In the genomic region with DNA sequence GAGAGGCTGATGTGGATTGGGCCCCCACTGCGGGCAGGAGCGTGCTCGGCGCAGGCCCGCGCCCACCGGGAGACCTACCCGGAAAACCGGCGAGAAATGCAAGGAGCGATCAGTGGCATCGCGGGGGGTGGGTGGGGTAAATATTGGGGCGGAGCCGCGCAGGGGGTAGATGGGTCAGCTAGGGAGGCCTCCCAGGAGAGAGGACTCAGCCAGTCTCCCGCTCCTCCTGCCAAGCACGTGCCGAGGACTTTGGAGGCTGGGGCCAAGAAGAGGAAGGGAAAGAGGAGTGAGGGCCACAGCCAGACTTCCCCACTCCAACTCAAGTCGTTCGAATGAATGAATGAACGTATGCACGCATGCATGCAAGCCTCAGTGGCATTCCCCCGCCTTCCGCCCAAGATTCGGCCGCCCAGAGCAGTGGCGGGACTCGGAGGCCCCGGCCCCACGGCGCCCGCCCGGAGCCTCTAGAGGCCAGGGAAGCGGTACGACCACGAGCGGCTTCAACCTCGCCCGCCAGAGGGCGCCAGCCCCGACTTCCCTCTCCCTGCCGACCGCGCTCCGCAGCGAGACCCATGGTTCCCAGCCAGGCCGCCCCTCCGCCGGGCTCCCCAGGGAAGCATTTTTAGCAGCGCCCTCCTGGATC, we compare ENCODE assay signal across 9 cellular contexts. TPM values are rescaled to one million over a fixed set of nuclear protein-coding genes. Genes with fewer than 3 reads are reported as not detected.
DNase-seq lines count a peak whose midpoint lies in the region; ATAC-seq lines count a peak whose summit lies in the region.
"Had no signal": no experiment of that assay in that cellular context is flagged by ENCODE, and none has a peak within 500 bp of the region (broad histone marks: within the 10 kb centered on the region; RNA-seq: fewer than 3 reads in every experiment).

No MANE protein-coding gene starts in this region.

- H3K36me3 ChIP-seq in mucosa of stomach (ENCODE audit: control insufficient read depth, insufficient read depth, low read length): no peaks in the 10 kb centered on the region

- no peaks in the 10 kb centered on the region for H3K9me3 ChIP-seq in mucosa of stomach (ENCODE audit: control insufficient read depth, low read length)

- peaks cover 63% of the 10 kb centered on the region for H3K4me1 ChIP-seq in mucosa of stomach (ENCODE audit: control insufficient read depth, insufficient read depth, low read length)

- H3K4me3 Mint-ChIP-seq in activated T-cell treated with anti-CD3 and anti-CD28 coated beads, Interleukin-2, amount 50 U/mL, for 24 hours: peak overlapping the region; percentile 100

- ATAC-seq in GM21619 (IDR thresholded peaks at IDR 0.05; ENCODE audit: unreplicated experiment) (peak; percentile 36), esophagus mucosa (peak; percentile 57)

- H3K27me3 ChIP-seq in mucosa of stomach (ENCODE audit: control insufficient read depth, insufficient read depth, low read length): peaks cover 36% of the 10 kb centered on the region

- peak overlapping the region; percentile 48 for H3K9ac ChIP-seq in mucosa of stomach (ENCODE audit: low read length)

- H3K36me3 Mint-ChIP-seq in activated T-cell treated with anti-CD3 and anti-CD28 coated beads, Interleukin-2, amount 50 U/mL, for 24 hours (ENCODE audit: low read depth): peaks cover 69% of the 10 kb centered on the region

- H3K4me1 Mint-ChIP-seq in activated T-cell treated with anti-CD3 and anti-CD28 coated beads, Interleukin-2, amount 50 U/mL, for 24 hours (ENCODE audit: low read depth): peaks cover 61% of the 10 kb centered on the region

- H3K27me3 Mint-ChIP-seq in activated T-cell treated with anti-CD3 and anti-CD28 coated beads, Interleukin-2, amount 50 U/mL, for 24 hours: peaks cover 35% of the 10 kb centered on the region

- peak overlapping the region; percentile 67 for H3K4me3 ChIP-seq in mucosa of stomach (ENCODE audit: low read length)

- no peaks in the 10 kb centered on the region for H3K9me3 Mint-ChIP-seq in activated T-cell treated with anti-CD3 and anti-CD28 coated beads, Interleukin-2, amount 50 U/mL, for 24 hours

- peak overlapping the region; percentile 75 for H3K27ac Mint-ChIP-seq in activated T-cell treated with anti-CD3 and anti-CD28 coated beads, Interleukin-2, amount 50 U/mL, for 24 hours

- peak in 9 of 14 donors; percentile 19 to 75 (median 37) for DNase-seq in C1 segment of cervical spinal cord (lab: John Stamatoyannopoulos, UW)
- DNase-seq in NCI-H526 (lab: John Stamatoyannopoulos, UW): peak; percentile 23 to 81
- peak; percentile 91 for DNase-seq in activated T-cell treated with anti-CD3 and anti-CD28 coated beads, Interleukin-2, amount 50 U/mL, for 24 hours
- DNase-seq in stimulated activated CD8-positive, alpha-beta memory T cell treated with anti-CD3 and anti-CD28 coated beads, Interleukin-4, amount 100 ng/mL, for 24 hours (ENCODE audit: low read depth): peak; percentile 76
- no peak for DNase-seq in NCI-H1105 treated with DMSO at 0.1 percent for 48 hours (lab: John Stamatoyannopoulos, UW)

RNA-seq across cellular contexts. Expression of gene NPM3, which starts 3.6 kb away (rescaled TPM):
- total RNA-seq in esophagus mucosa: 70.2 TPM

RNA-seq across cellular contexts. Expression of gene FGF8, which starts 3.8 kb away (rescaled TPM):
- total RNA-seq in esophagus mucosa: not detected
- total RNA-seq: HT1080 had no signal

RNA-seq across cellular contexts. Expression of gene OGA, which starts 38.6 kb away (rescaled TPM):
- 54.4 TPM for total RNA-seq in esophagus mucosa
